1 cellular context compared by ENCODE assay signal in genomic region chr1:64967381-64967780, GRCh38.
TF ChIP-seq lines count a peak whose summit lies in the region.

No MANE protein-coding gene starts in this region.

TF ChIP-seq in H1, 55 proteins besides CTCF, POLR2A, EP300 and RAD21 (continued from another document):
- TF ChIP-seq CHD7 (IDR thresholded peaks at IDR 0.05; ENCODE audit: insufficient replicate concordance, low read length) (no peak), BACH1 (IDR thresholded peaks at IDR 0.05; ENCODE audit: low read length) (no peak), CHD1 (IDR thresholded peaks at IDR 0.05; ENCODE audit: low read depth, low read length) (no peak), SIX5 (IDR thresholded peaks at IDR 0.05; ENCODE audit: low read depth, low read length) (no peak), RXRA (IDR thresholded peaks at IDR 0.05; ENCODE audit: insufficient read depth, low read depth, low read length) (no peak), EZH2 (IDR thresholded peaks at IDR 0.05; ENCODE audit: low read depth, low read length, severe bottlenecking) (no peak), SIRT6 (IDR thresholded peaks at IDR 0.05; ENCODE audit: low read length) (no peak)
